ENCODE assay signal across 8 cellular contexts in genomic region chr2:195498176-195498575, GRCh38.
DNase-seq lines count a peak whose midpoint lies in the region; ATAC-seq and TF ChIP-seq lines count a peak whose summit lies in the region.

No MANE protein-coding gene starts in this region.

- TF ChIP-seq CTCF in right atrium auricular region (IDR thresholded peaks at IDR 0.05) (peak in 1 of 2 donors; percentile 51), fibroblast of villous mesenchyme (IDR thresholded peaks at IDR 0.05; ENCODE audit: insufficient read depth, low read depth, low read length) (peak; percentile 52)

- peak; percentile 48 for ATAC-seq in Right ventricle myocardium superior (ENCODE audit: poor library complexity)

- H3K27me3 ChIP-seq in right atrium auricular region: no peaks in the 10 kb centered on the region

- no peak overlapping the region for H3K27ac ChIP-seq in right atrium auricular region

- DNase-seq in Right ventricle myocardium superior (no peak), right atrium auricular region (ENCODE audit: low spot score) (no peak), Kasumi-1 (lab: John Stamatoyannopoulos, UW) (peak; percentile 48 to 77), fibroblast of villous mesenchyme (ENCODE audit: low read depth) (peak; percentile 66), NCI-H2171 treated with DMSO at 0.1 percent for 48 hours (lab: John Stamatoyannopoulos, UW) (no peak), GOT3 (lab: John Stamatoyannopoulos, UW) (no peak)
- peak; percentile 18 for DNase-seq in activated CD8-positive, alpha-beta memory T cell treated with anti-CD3 and anti-CD28 coated beads, Interleukin-2, amount 50 U/mL, for 24 hours (ENCODE audit: extremely low read depth)
- DNase-seq in stimulated activated CD4-positive, alpha-beta T cell treated with anti-CD3 and anti-CD28 coated beads, Interleukin-1b, Interleukin-23, amount 100 ng/mL, for 1 hour (ENCODE audit: low read depth in 2 of 2): peak; percentile 29 to 39

- H3K4me3 ChIP-seq in right atrium auricular region (no peak overlapping the region), fibroblast of villous mesenchyme (ENCODE audit: low read depth, low read length) (no peak overlapping the region)

- no peaks in the 10 kb centered on the region for H3K36me3 ChIP-seq in right atrium auricular region

- no peaks in the 10 kb centered on the region for H3K4me1 ChIP-seq in right atrium auricular region

- intact Hi-C loops in Right ventricle myocardium superior (cut with DNase I): loop anchor here (5.0 kb wide), 1 partner anchor 564 kb away; no protein-coding TSS in a partner anchor

- no peaks in the 10 kb centered on the region for H3K9me3 ChIP-seq in right atrium auricular region

Comparison
In these comparisons a context has a peak if more than half of its experiments do, and no peak if none do; other contexts are left out.
1. DNase-seq: peak in Kasumi-1 (2 of 2), activated CD8-positive, alpha-beta memory T cell treated with anti-CD3 and anti-CD28 coated beads, Interleukin-2, amount 50 U/mL, for 24 hours (single experiment), fibroblast of villous mesenchyme (single experiment) and stimulated activated CD4-positive, alpha-beta T cell treated with anti-CD3 and anti-CD28 coated beads, Interleukin-1b, Interleukin-23, amount 100 ng/mL, for 1 hour (2 of 2); none in Right ventricle myocardium superior (single experiment), right atrium auricular region (single experiment), NCI-H2171 treated with DMSO at 0.1 percent for 48 hours (single experiment) and GOT3 (single experiment).